Comparison of ENCODE assay signal across 9 cellular contexts in the genomic region with DNA sequence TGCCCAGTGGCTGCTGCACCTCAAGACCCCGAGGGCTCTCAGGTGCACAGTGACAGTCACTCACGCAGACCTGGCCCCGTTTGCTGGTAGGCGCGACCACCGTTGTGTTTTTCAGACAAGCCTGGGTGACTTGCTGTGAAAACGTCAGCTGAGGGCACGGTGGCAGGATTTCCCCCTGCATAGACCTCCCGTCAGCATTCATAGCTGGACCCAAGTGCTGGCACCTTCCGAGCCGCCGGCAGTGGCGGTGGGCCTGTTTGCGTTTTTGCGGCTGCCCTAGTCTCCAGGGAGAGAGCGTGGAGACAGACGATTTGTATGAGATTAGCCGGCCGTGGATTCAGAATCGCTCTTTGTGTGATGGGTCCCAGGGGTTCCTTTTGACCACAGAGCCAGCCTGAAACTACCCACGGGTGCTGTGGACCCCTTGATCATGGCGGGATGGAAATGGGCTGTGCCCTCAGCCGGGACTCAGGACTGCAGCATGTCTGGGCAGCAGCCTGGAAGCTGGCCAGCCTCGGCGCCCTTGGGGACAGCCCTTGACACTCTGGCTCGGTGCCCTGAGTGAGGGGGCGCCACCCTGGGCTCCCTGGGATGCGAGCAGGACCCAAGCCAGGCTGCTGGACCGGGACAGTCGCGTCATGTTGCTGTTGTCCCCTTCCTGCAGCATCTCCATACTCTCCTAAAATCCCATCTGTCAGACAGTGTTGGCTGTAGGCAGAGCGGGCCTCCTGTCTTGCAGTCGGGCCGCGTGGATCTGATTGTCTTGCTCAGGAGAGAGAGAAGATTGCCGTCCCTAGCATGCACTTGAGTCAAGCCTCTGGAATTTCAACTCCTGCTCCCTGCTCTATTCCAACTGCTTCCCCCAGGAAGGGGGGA. TPM values are rescaled to one million over a fixed set of nuclear protein-coding genes. Genes with fewer than 3 reads are reported as not detected.
DNase-seq lines count a peak whose midpoint lies in the region; ATAC-seq and TF ChIP-seq lines count a peak whose summit lies in the region.
"Had no signal": no experiment of that assay in that cellular context is flagged by ENCODE, and none has a peak within 500 bp of the region (broad histone marks: within the 10 kb centered on the region; RNA-seq: fewer than 3 reads in every experiment).

No MANE protein-coding gene starts in this region.

- peak overlapping the region; percentile 52 for H3K23ac ChIP-seq in neuronal stem cell (ENCODE audit: low read depth, low read length, poor library complexity)

- H3K36me3 ChIP-seq in esophagus muscularis mucosa = peaks cover 0 to 8% (median 0%) of the 10 kb centered on the region in 4 donors
- peaks cover 2 to 24% of the 10 kb centered on the region in 2 donors for H3K36me3 ChIP-seq in neuronal stem cell (replicated peaks in 1 of 2; ENCODE audit: control insufficient read depth in 2 of 2, insufficient read depth in 2 of 2, low read length in 2 of 2)
- H3K36me3 ChIP-seq in HAP-1 (replicated peaks) = 0 out of 2 replicates have a peak, but pooled peaks cover 3% of the 10 kb centered on the region

- no peak overlapping the region for H2BK12ac ChIP-seq in neuronal stem cell (ENCODE audit: low read length)

- no peak for ATAC-seq in GM21619 (IDR thresholded peaks at IDR 0.05; ENCODE audit: unreplicated experiment)

- H3K4me1 ChIP-seq in esophagus muscularis mucosa (peaks cover 51 to 96% (median 92%) of the 10 kb centered on the region in 4 donors), neuronal stem cell (ENCODE audit: control insufficient read depth in 2 of 2, insufficient read depth in 1 of 2, low read depth in 1 of 2, low read length in 2 of 2) (peaks cover 3 to 15% of the 10 kb centered on the region in 2 donors), HAP-1 (no peaks in the 10 kb centered on the region)

- 59% methylated on average over 19 of the region's 36 CpGs for WGBS in esophagus muscularis mucosa
- WGBS in neuronal stem cell (ENCODE audit: extremely low coverage in 2 of 2, insufficient read length in 2 of 2, insufficient replicate concordance in 1 of 2), 2 donors = no CpG with 5 or more reads among the region's 36 CpGs

- peaks cover 33% of the 10 kb centered on the region for H3K79me1 ChIP-seq in neuronal stem cell (ENCODE audit: low read depth, low read length)

- no peak overlapping the region for H3K14ac ChIP-seq in neuronal stem cell (ENCODE audit: low read length)

- no peak overlapping the region for H4K91ac ChIP-seq in neuronal stem cell (ENCODE audit: low read depth, low read length, poor library complexity)

- no peak overlapping the region for H2BK120ac ChIP-seq in neuronal stem cell (ENCODE audit: low read depth, low read length)

- H3K9me3 ChIP-seq in esophagus muscularis mucosa (no peaks in the 10 kb centered on the region), neuronal stem cell (replicated peaks in 1 of 2; ENCODE audit: control insufficient read depth in 2 of 2, insufficient read depth in 1 of 2, low read depth in 1 of 2, low read length in 2 of 2) (no peaks in the 10 kb centered on the region), HAP-1 (no peaks in the 10 kb centered on the region)

- H3K9ac ChIP-seq in neuronal stem cell (ENCODE audit: low read depth, low read length, poor library complexity) = peak overlapping the region; percentile 78

- intact Hi-C loops in esophagus muscularis mucosa (cut with DNase I) = no loop called here

- TF ChIP-seq CTCF in AG09309 (IDR thresholded peaks at IDR 0.05; ENCODE audit: control insufficient read depth, insufficient read depth, low read depth, low read length, missing control alignments) = no peak
- no peak for TF ChIP-seq CTCF in esophagus muscularis mucosa (IDR thresholded peaks at IDR 0.05)

- no peak overlapping the region for H2AK5ac ChIP-seq in neuronal stem cell (ENCODE audit: low read depth, low read length)

- no peak for TF ChIP-seq EP300 in esophagus muscularis mucosa (IDR thresholded peaks at IDR 0.05)

- DNase-seq in AG09309 (ENCODE audit: low read depth) = peak; percentile 69
- DNase-seq in NCI-H1105 (lab: John Stamatoyannopoulos, UW) = peak; percentile 53
- no peak for DNase-seq in esophagus muscularis mucosa (ENCODE audit: extremely low spot score)
- no peak for DNase-seq in neuronal stem cell (ENCODE audit: low spot score)
- no peak for DNase-seq in pons (ENCODE audit: low spot score)
- DNase-seq in NCI-H82 treated with DMSO at 0.1 percent for 48 hours (lab: John Stamatoyannopoulos, UW; ENCODE audit: unreplicated experiment) = no peak
- no peak for DNase-seq in HAP-1 (ENCODE audit: low spot score in 2 of 2)
- DNase-seq: Kasumi-1 had no signal

- H2BK15ac ChIP-seq in neuronal stem cell (ENCODE audit: low read length) = no peak overlapping the region

- no peak overlapping the region for H2AFZ ChIP-seq in neuronal stem cell (ENCODE audit: low read length)

- H3K4me2 ChIP-seq in neuronal stem cell (ENCODE audit: insufficient read depth, low read length, poor library complexity, severe bottlenecking) = no peak overlapping the region

- H4K8ac ChIP-seq in neuronal stem cell (ENCODE audit: low read depth, low read length) = no peak overlapping the region

- TF ChIP-seq POLR2A in esophagus muscularis mucosa (IDR thresholded peaks at IDR 0.05; ENCODE audit: low read depth) = no peak

- H3K18ac ChIP-seq in neuronal stem cell (ENCODE audit: low read length) = peak overlapping the region; percentile 21

- H3K27ac ChIP-seq in esophagus muscularis mucosa (replicated peaks in 1 of 4) = peak overlapping the region; percentile 87 to 91 (median 89)
- peak overlapping the region; percentile 33 for H3K27ac ChIP-seq in neuronal stem cell (replicated peaks; ENCODE audit: low read length)

- H3K4me3 ChIP-seq in AG09309 (ENCODE audit: control insufficient read depth, low read depth, low read length) (no peak overlapping the region), esophagus muscularis mucosa (peak overlapping the region; percentile 34 to 46 (median 40)), neuronal stem cell (ENCODE audit: low read length in 2 of 2) (no peak overlapping the region), HAP-1 (no peak overlapping the region)

- H3K27me3 ChIP-seq in esophagus muscularis mucosa = no peaks in the 10 kb centered on the region
- no peaks in the 10 kb centered on the region for H3K27me3 ChIP-seq in neuronal stem cell (ENCODE audit: control insufficient read depth in 3 of 3, insufficient read depth in 3 of 3, low read depth in 1 of 3, low read length in 3 of 3)
- H3K27me3 ChIP-seq in HAP-1 (ENCODE audit: low read depth) = no peaks in the 10 kb centered on the region

- no peak overlapping the region for H3K4ac ChIP-seq in neuronal stem cell (ENCODE audit: low read length)

- in situ Hi-C loops in HAP-1 (cut with MboI; ENCODE audit: low sequenced_read_pairs) = no loop called here

- H2BK5ac ChIP-seq in neuronal stem cell (ENCODE audit: low read length) = peak overlapping the region; percentile 26

RNA-seq across cellular contexts. Expression of gene KDM4B, which starts 8.6 kb away (rescaled TPM):
- 10 to 100 TPM; 26.0 to 51.2 (median 34.2) TPM for total RNA-seq in esophagus muscularis mucosa
- polyA plus RNA-seq in neuronal stem cell (2013, experiment 1 of 2) = 17.8 TPM
- 18.4 TPM for polyA plus RNA-seq in neuronal stem cell (2013, experiment 2 of 2)

Comparison
In these comparisons a context has a peak if more than half of its experiments do, and no peak if none do; other contexts are left out.
1. DNase-seq: peak in AG09309 (single experiment) and NCI-H1105 (single experiment); none in esophagus muscularis mucosa (single experiment), neuronal stem cell (single experiment), pons (single experiment), NCI-H82 treated with DMSO at 0.1 percent for 48 hours (single experiment) and HAP-1 (0 of 2).
2. H3K4me3 ChIP-seq: peak in esophagus muscularis mucosa (4 of 4); none in AG09309 (single experiment), neuronal stem cell (0 of 2) and HAP-1 (single experiment).